ENCODE assay signal across 18 cellular contexts in the genomic region with DNA sequence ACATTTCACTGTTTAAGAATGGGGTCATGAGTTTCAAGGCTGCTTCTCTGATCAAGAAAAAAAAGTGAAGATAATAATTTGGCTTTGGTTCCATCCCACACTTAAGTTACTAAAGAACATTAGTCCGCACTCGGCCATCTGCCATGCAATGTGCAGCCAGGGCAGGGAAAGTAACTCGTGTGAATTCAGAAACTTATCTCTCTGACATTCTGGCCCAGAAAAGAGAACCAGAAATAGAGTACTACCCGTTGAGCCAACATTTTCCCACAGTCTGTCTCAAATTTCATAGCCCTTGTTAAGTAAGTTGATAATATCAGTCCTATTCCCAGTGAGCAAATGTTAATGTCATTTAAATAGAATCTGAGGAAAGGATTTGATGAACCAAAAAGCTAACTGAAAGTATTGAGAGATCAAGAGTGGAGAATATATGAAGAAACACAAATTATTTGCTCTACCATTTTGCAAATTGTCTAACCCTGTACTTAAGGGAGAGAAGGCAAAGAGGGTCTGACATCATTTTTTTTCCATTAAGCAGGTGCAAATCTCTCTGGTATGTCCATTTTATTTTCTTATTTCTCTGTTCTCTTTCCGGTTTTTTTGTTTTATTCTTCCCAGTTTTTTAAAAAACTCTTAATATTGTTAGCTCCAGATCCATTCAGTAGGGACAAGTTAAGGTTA.
DNase-seq lines count a peak whose midpoint lies in the region; ATAC-seq and TF ChIP-seq lines count a peak whose summit lies in the region.
"Had no signal": no experiment of that assay in that cellular context is flagged by ENCODE, and none has a peak within 500 bp of the region (broad histone marks: within the 10 kb centered on the region; RNA-seq: fewer than 3 reads in every experiment).

No MANE protein-coding gene starts in this region.

- H3K27me3 Mint-ChIP-seq in mesothelial cell of epicardium (ENCODE audit: low read depth): no peaks in the 10 kb centered on the region

- peaks cover 6% of the 10 kb centered on the region for H3K9me3 Mint-ChIP-seq in mesothelial cell of epicardium
- H3K9me3 Mint-ChIP-seq: T-helper 1 cell treated with Interleukin-12 subunit alpha and Interleukin-12 subunit beta and Interleukin-4 antibody, amounts not matched to agents 30 μg/mL and 1 μg/mL, for 36 hours had no signal

- no peaks in the 10 kb centered on the region for H3K4me1 ChIP-seq in aorta (ENCODE audit: control insufficient read depth in 1 of 2, insufficient read depth in 2 of 2, low read length in 2 of 2)

- peak; percentile 41 for ATAC-seq in aorta (ENCODE audit: low FRiP score)
- ATAC-seq: esophagus mucosa; left lobe of liver; naive thymus-derived CD4-positive, alpha-beta T cell had no signal

- H3K9me3 ChIP-seq in aorta (ENCODE audit: control insufficient read depth, low read length): no peaks in the 10 kb centered on the region
- H3K9me3 ChIP-seq: thoracic aorta had no signal

- intact Hi-C loops in aorta (cut with DNase I): loop anchor here in 1 of 2 donors (10.0 kb wide), 1 partner anchor 728 kb away; no protein-coding TSS in a partner anchor

- no peak overlapping the region for H3K27ac ChIP-seq in aorta (ENCODE audit: low read depth in 1 of 2, low read length in 2 of 2)
- H3K27ac ChIP-seq: dorsolateral prefrontal cortex had no signal

- H3K4me3 ChIP-seq in aorta (ENCODE audit: low read length in 2 of 2): no peak overlapping the region
- H3K4me3 ChIP-seq: dorsolateral prefrontal cortex, thoracic aorta had no signal

- no peak overlapping the region for H3K4me3 Mint-ChIP-seq in mesothelial cell of epicardium
- H3K4me3 Mint-ChIP-seq: naive thymus-derived CD4-positive, alpha-beta T cell; T-helper 1 cell treated with Interleukin-12 subunit alpha and Interleukin-12 subunit beta and Interleukin-4 antibody, amounts not matched to agents 30 μg/mL and 1 μg/mL, for 36 hours had no signal

- H3K36me3 ChIP-seq in aorta (ENCODE audit: control insufficient read depth in 1 of 2, insufficient read depth in 2 of 2, low read length in 1 of 2): no peaks in the 10 kb centered on the region
- H3K36me3 ChIP-seq: thoracic aorta had no signal

- peak overlapping the region; percentile 27 for H3K27ac Mint-ChIP-seq in mesothelial cell of epicardium
- H3K27ac Mint-ChIP-seq: naive thymus-derived CD4-positive, alpha-beta T cell; T-helper 1 cell treated with Interleukin-12 subunit alpha and Interleukin-12 subunit beta and Interleukin-4 antibody, amounts not matched to agents 30 μg/mL and 1 μg/mL, for 36 hours had no signal

- peak; percentile 1 for DNase-seq in NCI-H2196 treated with DMSO at 0.1 percent for 48 hours (lab: John Stamatoyannopoulos, UW; ENCODE audit: unreplicated experiment)
- DNase-seq in NCI-H2196 (lab: John Stamatoyannopoulos, UW; ENCODE audit: unreplicated experiment): no peak
- DNase-seq in fibroblast of gingiva (ENCODE audit: low read depth): peak; percentile 6
- DNase-seq in mesothelial cell of epicardium (ENCODE audit: low spot score in 2 of 2, unreplicated experiment in 2 of 2): no peak
- peak in 1 of 2 donors; percentile 59 for DNase-seq in aorta
- DNase-seq in epidermal melanocyte (ENCODE audit: insufficient read length, low spot score): no peak
- no peak for DNase-seq in NK-92 treated with Interleukin-12 subunit alpha and Interleukin-12 subunit beta, amount 100 ng/mL, for 24 hours (lab: John Stamatoyannopoulos, UW)
- DNase-seq in HCEC 1CT: no peak
- DNase-seq: activated CD4-positive, CD25-positive, alpha-beta regulatory T cell treated with anti-CD3 and anti-CD28 coated beads, Interleukin-2, amount 50 U/mL, for 72 hours; DMS79 treated with DMSO at 0.1 percent for 48 hours; hippocampal formation; naive thymus-derived CD4-positive, alpha-beta T cell; NCI-H187 treated with DMSO at 0.1 percent for 48 hours had no signal

- H3K36me3 Mint-ChIP-seq in mesothelial cell of epicardium: peaks cover 5% of the 10 kb centered on the region
- H3K36me3 Mint-ChIP-seq: naive thymus-derived CD4-positive, alpha-beta T cell had no signal

- WGBS in aorta, 2 donors: 2 to 5% methylated on average over 5 of the region's 5 CpGs

- H3K4me1 Mint-ChIP-seq in mesothelial cell of epicardium: peaks cover 18% of the 10 kb centered on the region
- H3K4me1 Mint-ChIP-seq: naive thymus-derived CD4-positive, alpha-beta T cell had no signal

- no peak for TF ChIP-seq CTCF in mesothelial cell of epicardium (IDR thresholded peaks at IDR 0.05; ENCODE audit: unreplicated experiment)

- H3K27me3 ChIP-seq in aorta (ENCODE audit: control insufficient read depth in 1 of 2, insufficient read depth in 2 of 2, low read length in 1 of 2): no peaks in the 10 kb centered on the region
- H3K27me3 ChIP-seq: dorsolateral prefrontal cortex had no signal

Comparison
In these comparisons a context has a peak if more than half of its experiments do, and no peak if none do; other contexts are left out.
1. DNase-seq: peak in NCI-H2196 treated with DMSO at 0.1 percent for 48 hours (single experiment) and fibroblast of gingiva (single experiment); none in NCI-H2196 (single experiment), mesothelial cell of epicardium (0 of 2), epidermal melanocyte (single experiment), NK-92 treated with Interleukin-12 subunit alpha and Interleukin-12 subunit beta, amount 100 ng/mL, for 24 hours (single experiment) and HCEC 1CT (single experiment).